In the genomic region with DNA sequence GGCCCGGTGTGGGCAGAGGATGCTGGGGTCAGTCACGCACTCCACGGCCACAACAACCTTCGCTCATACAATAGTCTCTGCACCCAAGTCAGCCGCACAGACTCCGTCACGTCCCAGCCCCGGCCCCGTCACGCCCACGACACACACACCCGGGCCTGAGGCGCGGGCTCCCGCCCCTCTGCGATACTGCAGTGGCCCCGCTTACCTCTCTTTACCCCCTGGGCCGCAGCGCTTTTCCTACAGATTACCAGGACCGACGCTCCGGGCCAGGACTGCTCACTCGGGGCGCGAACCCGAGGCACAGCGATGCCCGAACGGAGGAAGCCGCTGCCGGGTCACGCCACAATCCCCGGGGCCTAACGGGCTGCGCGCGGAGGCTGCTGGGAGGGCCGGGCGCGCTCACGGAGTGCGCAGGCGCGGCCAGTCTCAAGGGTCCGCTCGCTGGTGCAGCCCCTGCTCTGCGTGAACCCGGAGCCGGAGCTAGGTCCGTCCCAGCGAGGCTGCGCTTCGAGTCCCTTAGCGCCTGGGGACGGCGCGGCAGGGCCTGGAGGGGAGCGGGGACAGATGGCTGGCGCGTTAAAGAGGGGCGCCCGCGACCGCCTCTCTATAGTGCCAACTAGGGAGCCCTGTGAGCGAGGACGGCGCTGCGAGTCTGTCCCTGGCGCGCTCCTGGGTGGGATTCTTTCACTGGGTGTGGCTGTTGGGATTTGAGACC, we compare ENCODE assay signal across 9 cellular contexts. TPM values are rescaled to one million over a fixed set of nuclear protein-coding genes. Genes with fewer than 3 reads are reported as not detected.
DNase-seq lines count a peak whose midpoint lies in the region; ATAC-seq and TF ChIP-seq lines count a peak whose summit lies in the region.
"Had no signal": no experiment of that assay in that cellular context is flagged by ENCODE, and none has a peak within 500 bp of the region (broad histone marks: within the 10 kb centered on the region; RNA-seq: fewer than 3 reads in every experiment).

A gene (minus strand): TSS at position 358 of the 715 bp plus-strand sequence. CDS start 8,855 bp downstream, outside the sequence.

- no peaks in the 10 kb centered on the region for H3K9me3 Mint-ChIP-seq in natural killer cell treated with Interleukin-12 subunit alpha and Interleukin-12 subunit beta and Interleukin-15 and Interleukin-18, amount 100 ng/mL, for 72 hours

- H3K9me2 ChIP-seq in OCI-LY7 (ENCODE audit: insufficient read depth, low read length), result no peaks in the 10 kb centered on the region

- H2AFZ ChIP-seq in OCI-LY7 (ENCODE audit: low read length), result peak within 1 kb of the TSS; percentile 97

- peaks cover 16% of the 10 kb centered on the region for H3K4me1 ChIP-seq in OCI-LY7 (ENCODE audit: insufficient read depth, low read length, poor library complexity, severe bottlenecking)

- peak; percentile 96 for DNase-seq in AG08396 (ENCODE audit: low spot score)
- DNase-seq in HK-2 (ENCODE audit: unreplicated experiment), result peak; percentile 78
- DNase-seq in OCI-LY7 (ENCODE audit: low spot score), result peak; percentile 94
- DNase-seq in activated T-helper 1 cell treated with anti-CD3 and anti-CD28 coated beads, Interleukin-2, amount 50 U/mL, for 16 hours (ENCODE audit: low read depth in 1 of 2, low spot score in 1 of 2), result peak; percentile 48 to 58
- DNase-seq in fibroblast of peridontal ligament (ENCODE audit: extremely low read depth), result peak; percentile 78
- DNase-seq in natural killer cell treated with Interleukin-12 subunit alpha and Interleukin-12 subunit beta and Interleukin-15 and Interleukin-18, amount 100 ng/mL, for 72 hours (ENCODE audit: low spot score), result peak; percentile 85
- peak; percentile 38 to 83 (median 62) for DNase-seq in stimulated activated naive CD4-positive, alpha-beta T cell (lab: John Stamatoyannopoulos, UW)

- H4K20me1 ChIP-seq in OCI-LY7 (ENCODE audit: insufficient read depth, low read length), result no peaks in the 10 kb centered on the region

- H3K79me2 ChIP-seq in OCI-LY7 (ENCODE audit: insufficient read depth, low read depth, low read length), result peaks cover 46% of the 10 kb centered on the region

- peaks cover 11 to 13% of the 10 kb centered on the region in 2 donors for H3K27me3 Mint-ChIP-seq in natural killer cell treated with Interleukin-12 subunit alpha and Interleukin-12 subunit beta and Interleukin-15 and Interleukin-18, amount 100 ng/mL, for 72 hours

- peak within 1 kb of the TSS; percentile 67 for H3K27ac ChIP-seq in OCI-LY7 (ENCODE audit: low read depth, low read length, poor library complexity, severe bottlenecking)

- peak within 1 kb of the TSS; percentile 93 for H3K4me2 ChIP-seq in OCI-LY7 (ENCODE audit: low read length)

- peak within 1 kb of the TSS; percentile 97 for H3K4me3 Mint-ChIP-seq in natural killer cell treated with Interleukin-12 subunit alpha and Interleukin-12 subunit beta and Interleukin-15 and Interleukin-18, amount 100 ng/mL, for 72 hours

- peaks cover 6% of the 10 kb centered on the region for H3K36me3 Mint-ChIP-seq in natural killer cell treated with Interleukin-12 subunit alpha and Interleukin-12 subunit beta and Interleukin-15 and Interleukin-18, amount 100 ng/mL, for 72 hours

- peak within 1 kb of the TSS; percentile 84 for H3K4me3 ChIP-seq in OCI-LY7 (ENCODE audit: low read depth, low read length, poor library complexity, severe bottlenecking)

- BruUV-seq in OCI-LY7 (replicated peaks; lab: Mats Ljungman, UMichigan), result no TSS peak

- intact Hi-C loops in OCI-LY7 (cut with micrococcal nuclease; ENCODE audit: unreplicated experiment), result loop anchor here (2.0 kb wide), 1 partner anchor 74 kb away; no protein-coding TSS in a partner anchor

- POLR2A ChIA-PET in OCI-LY7 (lab: Charles Lee), result interaction anchor here (0.5 to 1.4 kb wide), 7 partner anchors 9 to 771 kb away, joined by 3 to 9 read pairs (median 3); a partner anchor contains a TSS

- peaks cover 14 to 17% of the 10 kb centered on the region in 2 donors for H3K4me1 Mint-ChIP-seq in natural killer cell treated with Interleukin-12 subunit alpha and Interleukin-12 subunit beta and Interleukin-15 and Interleukin-18, amount 100 ng/mL, for 72 hours (ENCODE audit: low read depth in 2 of 2)

- CTCF ChIA-PET in OCI-LY7 (lab: Charles Lee; ENCODE audit: unreplicated experiment), result no interaction called here

- peak; percentile 70 for ATAC-seq in GM19043 (IDR thresholded peaks at IDR 0.05; ENCODE audit: low read depth, unreplicated experiment)
- peak; percentile 95 to 96 for ATAC-seq in natural killer cell treated with Interleukin-12 subunit alpha and Interleukin-12 subunit beta and Interleukin-15 and Interleukin-18, amount 100 ng/mL, for 72 hours
- ATAC-seq: HCT116 had no signal

- H3K9me3 ChIP-seq in OCI-LY7 (ENCODE audit: low read length), result peaks cover 16% of the 10 kb centered on the region

- peaks cover 33% of the 10 kb centered on the region for H3K36me3 ChIP-seq in OCI-LY7 (ENCODE audit: insufficient read depth, low read length)

- peak within 1 kb of the TSS; percentile 93 to 94 for H3K27ac Mint-ChIP-seq in natural killer cell treated with Interleukin-12 subunit alpha and Interleukin-12 subunit beta and Interleukin-15 and Interleukin-18, amount 100 ng/mL, for 72 hours

- TF ChIP-seq CTCF in OCI-LY7 (conservative IDR thresholded peaks at IDR 0.05; ENCODE audit: low read length), result no peak

RNA-seq across cellular contexts. Expression of the gene that starts here (rescaled TPM):
- 13.5 and 14.5 TPM in 2 replicates for total RNA-seq in OCI-LY7 (2014; rRNA removed; shearing (Covaris generic))
- total RNA-seq in OCI-LY7 (2022), result 15.6 and 17.7 TPM in 2 replicates
- 1 to 10 TPM; 3.3 to 5.8 TPM for total RNA-seq in natural killer cell treated with Interleukin-12 subunit alpha and Interleukin-12 subunit beta and Interleukin-15 and Interleukin-18, amount 100 ng/mL, for 72 hours

Comparison
In these comparisons a context has a peak if more than half of its experiments do, and no peak if none do; other contexts are left out.
1. Peak in every context shown above with its lines: DNase-seq, ATAC-seq, H3K4me3 ChIP-seq and H3K27ac ChIP-seq.